ENCODE assay signal across 8 cellular contexts in the genomic region with DNA sequence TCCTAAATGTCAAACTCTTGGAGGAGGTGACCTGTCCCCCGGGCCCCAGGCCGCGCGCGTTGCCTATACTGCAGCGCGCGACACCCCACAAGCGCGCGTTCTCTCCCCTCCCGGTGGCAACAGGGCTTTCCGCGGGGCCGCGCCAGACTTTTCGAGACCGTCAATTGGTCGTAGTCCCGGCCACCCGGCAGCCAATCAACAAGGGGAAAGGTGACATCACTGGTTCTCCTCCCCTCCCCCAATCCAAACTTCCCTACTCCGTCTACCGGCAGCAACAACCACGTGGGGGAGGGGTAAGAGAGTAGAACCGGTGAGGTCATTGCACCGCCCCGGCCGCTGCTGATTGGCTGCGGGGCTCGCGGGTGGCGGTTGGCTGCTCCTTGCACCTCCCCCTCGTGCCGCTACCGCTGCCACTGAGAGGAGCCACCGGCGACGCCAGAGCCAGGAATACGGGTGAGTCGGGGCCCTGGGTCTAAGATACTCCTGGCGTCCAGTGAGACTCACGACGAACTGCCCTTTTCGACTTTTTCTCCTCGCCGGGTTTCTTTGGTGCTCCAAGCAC. TPM values are rescaled to one million over a fixed set of nuclear protein-coding genes. Genes with fewer than 3 reads are reported as not detected.
DNase-seq lines count a peak whose midpoint lies in the region; ATAC-seq and FAIRE-seq lines count a peak whose summit lies in the region.

No MANE protein-coding gene starts in this region.

- peak; percentile 100 for DNase-seq in Ammon's horn (ENCODE audit: low spot score)
- peak; percentile 93 for DNase-seq in GM19238 (ENCODE audit: insufficient read length, low spot score)
- DNase-seq in NCI-H460 (ENCODE audit: extremely low read depth, low read depth) = peak; percentile 98
- peak; percentile 96 for DNase-seq in activated CD4-positive, alpha-beta T cell treated with anti-CD3 and anti-CD28 coated beads for 1 hour
- DNase-seq in stimulated activated CD4-positive, alpha-beta T cell treated with anti-CD3 and anti-CD28 coated beads, Interleukin-1b, Interleukin-23, amount 100 ng/mL, for 24 hours (ENCODE audit: low read depth in 4 of 4, low spot score in 1 of 4) = peak; percentile 91 to 99 (median 97)

- peak; percentile 60 for FAIRE-seq in colon (lab: Jason Lieb, UNC)

- ATAC-seq in HG03432 (IDR thresholded peaks at IDR 0.05; ENCODE audit: unreplicated experiment) = peak; percentile 60

- no peaks in the 10 kb centered on the region for H3K27me3 ChIP-seq in layer of hippocampus (ENCODE audit: control insufficient read depth, insufficient read depth, low read length)

- H3K27ac ChIP-seq in layer of hippocampus (ENCODE audit: low read depth, low read length) = peak overlapping the region; percentile 100

RNA-seq across cellular contexts. Expression of gene CIC, which starts 0.8 kb away (rescaled TPM):
- 7.7 and 9.1 TPM in 2 replicates for total RNA-seq in NCI-H460 (2014; rRNA removed; shearing (Covaris generic))
- polyA plus RNA-seq in NCI-H460 (2014; cell fraction: nucleus; rRNA removed) = 10.1 and 10.5 TPM in 2 replicates

RNA-seq across cellular contexts. Expression of gene ERF, which starts 13.3 kb away (rescaled TPM):
- total RNA-seq in NCI-H460 (2014; rRNA removed; shearing (Covaris generic)) = 16.1 and 17.1 TPM in 2 replicates
- 66.5 and 87.5 TPM in 2 replicates for polyA plus RNA-seq in NCI-H460 (2014; cell fraction: nucleus; rRNA removed)

RNA-seq across cellular contexts. Expression of gene GSK3A, which starts 25.8 kb away (rescaled TPM):
- total RNA-seq in NCI-H460 (2014; rRNA removed; shearing (Covaris generic)) = 19.0 and 20.2 TPM in 2 replicates
- polyA plus RNA-seq in NCI-H460 (2014; cell fraction: nucleus; rRNA removed) = 26.6 and 27.7 TPM in 2 replicates

RNA-seq across cellular contexts. Expression of gene PRR19, which starts 33.7 kb away (rescaled TPM):
- 0.35 TPM in 1 of 2 replicates, not detected in the other for total RNA-seq in NCI-H460 (2014; rRNA removed; shearing (Covaris generic))
- polyA plus RNA-seq in NCI-H460 (2014; cell fraction: nucleus; rRNA removed) = not detected in 2 replicates

RNA-seq across cellular contexts. Expression of gene PAFAH1B3, which starts 34.2 kb away (rescaled TPM):
- 17.4 and 22.4 TPM in 2 replicates for total RNA-seq in NCI-H460 (2014; rRNA removed; shearing (Covaris generic))
- 32.8 and 38.1 TPM in 2 replicates for polyA plus RNA-seq in NCI-H460 (2014; cell fraction: nucleus; rRNA removed)

Comparison
In these comparisons a context has a peak if more than half of its experiments do, and no peak if none do; other contexts are left out.
1. Peak in every context shown above with its lines: DNase-seq, ATAC-seq and H3K27ac ChIP-seq.